8 cellular contexts compared by ENCODE assay signal in the genomic region with DNA sequence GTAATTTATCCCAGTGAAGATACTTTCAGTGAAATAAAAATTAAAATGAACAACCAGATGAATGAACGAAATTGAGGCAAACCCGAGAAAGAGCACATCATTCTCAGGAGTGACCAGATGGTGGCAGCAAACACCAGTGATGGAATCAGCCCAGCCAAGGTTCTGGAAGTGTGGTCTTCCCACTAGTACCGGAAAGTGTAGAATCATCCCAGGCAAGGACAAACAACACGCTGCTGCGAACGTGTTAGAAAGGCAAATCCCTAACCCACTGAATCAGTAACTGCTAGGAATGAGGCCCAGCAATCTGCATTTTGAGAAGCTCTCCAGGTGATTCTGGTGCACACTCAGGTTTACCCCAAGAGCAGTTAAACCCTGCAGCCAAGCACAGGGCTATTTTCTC. TPM values are rescaled to one million over a fixed set of nuclear protein-coding genes. Genes with fewer than 3 reads are reported as not detected.
DNase-seq lines count a peak whose midpoint lies in the region; ATAC-seq and TF ChIP-seq lines count a peak whose summit lies in the region.

No MANE protein-coding gene starts in this region.

- DNase-seq in activated naive CD4-positive, alpha-beta T cell treated with Interleukin-2 at 50 U/mL for 16 hours = peak; percentile 20
- no peak for DNase-seq in activated naive CD4-positive, alpha-beta T cell (lab: John Stamatoyannopoulos, UW)
- DNase-seq in LHCN-M2 (ENCODE audit: low read depth) = peak; percentile 51
- peak; percentile 83 for DNase-seq in SK-N-SH
- peak; percentile 53 for DNase-seq in fibroblast of gingiva (ENCODE audit: low read depth)
- DNase-seq in activated T-cell treated with anti-CD3 and anti-CD28 coated beads, Interleukin-2, amount 50 U/mL, for 1 hour = no peak

- no peak overlapping the region for H3K27ac ChIP-seq in SK-N-SH (ENCODE audit: low read depth in 2 of 2, low read length in 1 of 2)
- no peak overlapping the region for H3K27ac ChIP-seq in neural cell (ENCODE audit: low read length)

- peaks cover 0 to 13% of the 10 kb centered on the region in 2 experiments; a peak in 1 of 4 replicates for H3K4me1 ChIP-seq in SK-N-SH (ENCODE audit: control insufficient read depth in 1 of 2, insufficient read depth in 2 of 2, low read depth in 1 of 2, low read length in 1 of 2)

- TF ChIP-seq RAD21 in SK-N-SH (IDR thresholded peaks at IDR 0.05; ENCODE audit: low read length) = peak; percentile 99
- TF ChIP-seq RAD21 in neural cell (conservative IDR thresholded peaks at IDR 0.05) = peak; percentile 96

- H3K4me3 ChIP-seq in SK-N-SH (ENCODE audit: low read depth in 2 of 2, low read length in 1 of 2) (no peak overlapping the region; a peak in 1 of 4 replicates), neural cell (ENCODE audit: low read length) (no peak overlapping the region)

- WGBS in SK-N-SH (ENCODE audit: low lambda C conversion rate) = 2% methylated on average over 6 of the region's 6 CpGs

- H3F3A ChIP-seq in SK-N-SH (replicated peaks; ENCODE audit: insufficient read depth) (no peaks in the 10 kb centered on the region), neural cell (ENCODE audit: insufficient read depth, low read length, poor library complexity, severe bottlenecking) (no peaks in the 10 kb centered on the region)

- H3K9me3 ChIP-seq in SK-N-SH (no peaks in the 10 kb centered on the region), neural cell (ENCODE audit: low read length) (no peaks in the 10 kb centered on the region)

- H3K36me3 ChIP-seq in SK-N-SH (replicated peaks in 1 of 2; ENCODE audit: control insufficient read depth in 1 of 2, insufficient read depth in 2 of 2, low read length in 1 of 2) = no peaks in the 10 kb centered on the region
- H3K36me3 ChIP-seq in neural cell (ENCODE audit: insufficient read depth, low read length) = no peaks in the 10 kb centered on the region

- no peak for TF ChIP-seq EP300 in SK-N-SH (IDR thresholded peaks at IDR 0.05; ENCODE audit: borderline replicate concordance in 1 of 2, low read depth in 1 of 2, low read length in 1 of 2)
- TF ChIP-seq EP300 in neural cell (conservative IDR thresholded peaks at IDR 0.05; ENCODE audit: poor library complexity, severe bottlenecking) = no peak

- no peaks in the 10 kb centered on the region for H3K27me3 ChIP-seq in SK-N-SH (ENCODE audit: insufficient read depth)
- H3K27me3 ChIP-seq in neural cell (ENCODE audit: insufficient read depth, low read depth, low read length) = peaks cover 3% of the 10 kb centered on the region

- H3K9me2 ChIP-seq in SK-N-SH (no peaks in the 10 kb centered on the region), neural cell (ENCODE audit: insufficient read depth, low read length) (no peaks in the 10 kb centered on the region)

- CTCF ChIA-PET in SK-N-SH (lab: Yijun Ruan, JAX) = interaction anchor here (0.6 to 4.0 kb wide), 41 partner anchors 8 to 1286 kb away, joined by 3 to 36 read pairs (median 4); a partner anchor contains a TSS

- no peak overlapping the region for H3K9ac ChIP-seq in SK-N-SH
- no peak overlapping the region for H3K9ac ChIP-seq in neural cell (ENCODE audit: low read length)

- H2AFZ ChIP-seq in SK-N-SH (ENCODE audit: low read depth) (no peak overlapping the region), neural cell (ENCODE audit: low read depth, low read length) (no peak overlapping the region)

- TF ChIP-seq CTCF in SK-N-SH (IDR thresholded peaks at IDR 0.05) (peak; percentile 91), neural cell (IDR thresholded peaks at IDR 0.05; ENCODE audit: poor library complexity, severe bottlenecking) (peak; percentile 95)

- H3K79me2 ChIP-seq in SK-N-SH (ENCODE audit: insufficient read depth) = no peaks in the 10 kb centered on the region
- H3K79me2 ChIP-seq in neural cell (replicated peaks; ENCODE audit: insufficient read depth, low read length) = no peaks in the 10 kb centered on the region

- ATAC-seq in HG03571 (IDR thresholded peaks at IDR 0.05; ENCODE audit: unreplicated experiment) = no peak

- H3K4me2 ChIP-seq in SK-N-SH (no peak overlapping the region), neural cell (ENCODE audit: low read length) (no peak overlapping the region)

- POLR2A ChIA-PET in SK-N-SH (lab: Yijun Ruan, JAX) = interaction anchor here (0.8 to 2.5 kb wide), 2 partner anchors 11 to 15 kb away, joined by 4 to 7 read pairs; a partner anchor contains a TSS

- no peaks in the 10 kb centered on the region for H4K20me1 ChIP-seq in SK-N-SH (ENCODE audit: insufficient read depth)
- H4K20me1 ChIP-seq in neural cell (ENCODE audit: insufficient read depth) = no peaks in the 10 kb centered on the region

TF ChIP-seq in SK-N-SH, 30 proteins besides CTCF, POLR2A, EP300 and RAD21:
- TF ChIP-seq POLR2AphosphoS5 (IDR thresholded peaks at IDR 0.05; ENCODE audit: low read depth, low read length) (no peak), CHD2 (IDR thresholded peaks at IDR 0.05; ENCODE audit: low read length, partially characterized antibody) (no peak), TAF1 (IDR thresholded peaks at IDR 0.05; ENCODE audit: borderline replicate concordance, low read depth, low read length) (no peak), RCOR1 (IDR thresholded peaks at IDR 0.05; ENCODE audit: low read length) (peak; percentile 38; the same call in 1 of the 2 replicates), SMC3 (IDR thresholded peaks at IDR 0.05; ENCODE audit: low read depth, low read length) (peak; percentile 83), TEAD4 (IDR thresholded peaks at IDR 0.05; ENCODE audit: borderline replicate concordance, insufficient read depth) (no peak), JUND (IDR thresholded peaks at IDR 0.05) (no peak)

TF ChIP-seq in neural cell, 6 proteins besides CTCF, POLR2A, EP300 and RAD21:
- TF ChIP-seq POLR2AphosphoS5 (IDR thresholded peaks at IDR 0.05) (no peak), MXI1 (conservative IDR thresholded peaks at IDR 0.05; ENCODE audit: poor library complexity, severe bottlenecking) (no peak), SMC3 (conservative IDR thresholded peaks at IDR 0.05; ENCODE audit: poor library complexity) (peak; percentile 87), EZH2 (IDR thresholded peaks at IDR 0.05; ENCODE audit: borderline replicate concordance, insufficient read depth, low read length, poor library complexity, severe bottlenecking) (no peak), TAF1 (IDR thresholded peaks at IDR 0.05; ENCODE audit: low read depth) (no peak)
- TF ChIP-seq, protein P1, sequence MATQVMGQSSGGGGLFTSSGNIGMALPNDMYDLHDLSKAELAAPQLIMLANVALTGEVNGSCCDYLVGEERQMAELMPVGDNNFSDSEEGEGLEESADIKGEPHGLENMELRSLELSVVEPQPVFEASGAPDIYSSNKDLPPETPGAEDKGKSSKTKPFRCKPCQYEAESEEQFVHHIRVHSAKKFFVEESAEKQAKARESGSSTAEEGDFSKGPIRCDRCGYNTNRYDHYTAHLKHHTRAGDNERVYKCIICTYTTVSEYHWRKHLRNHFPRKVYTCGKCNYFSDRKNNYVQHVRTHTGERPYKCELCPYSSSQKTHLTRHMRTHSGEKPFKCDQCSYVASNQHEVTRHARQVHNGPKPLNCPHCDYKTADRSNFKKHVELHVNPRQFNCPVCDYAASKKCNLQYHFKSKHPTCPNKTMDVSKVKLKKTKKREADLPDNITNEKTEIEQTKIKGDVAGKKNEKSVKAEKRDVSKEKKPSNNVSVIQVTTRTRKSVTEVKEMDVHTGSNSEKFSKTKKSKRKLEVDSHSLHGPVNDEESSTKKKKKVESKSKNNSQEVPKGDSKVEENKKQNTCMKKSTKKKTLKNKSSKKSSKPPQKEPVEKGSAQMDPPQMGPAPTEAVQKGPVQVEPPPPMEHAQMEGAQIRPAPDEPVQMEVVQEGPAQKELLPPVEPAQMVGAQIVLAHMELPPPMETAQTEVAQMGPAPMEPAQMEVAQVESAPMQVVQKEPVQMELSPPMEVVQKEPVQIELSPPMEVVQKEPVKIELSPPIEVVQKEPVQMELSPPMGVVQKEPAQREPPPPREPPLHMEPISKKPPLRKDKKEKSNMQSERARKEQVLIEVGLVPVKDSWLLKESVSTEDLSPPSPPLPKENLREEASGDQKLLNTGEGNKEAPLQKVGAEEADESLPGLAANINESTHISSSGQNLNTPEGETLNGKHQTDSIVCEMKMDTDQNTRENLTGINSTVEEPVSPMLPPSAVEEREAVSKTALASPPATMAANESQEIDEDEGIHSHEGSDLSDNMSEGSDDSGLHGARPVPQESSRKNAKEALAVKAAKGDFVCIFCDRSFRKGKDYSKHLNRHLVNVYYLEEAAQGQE (IDR thresholded peaks at IDR 0.05; ENCODE audit: borderline replicate concordance) = no peak

RNA-seq across cellular contexts. Expression of a gene that starts 15.5 kb away (rescaled TPM):
- total RNA-seq in LHCN-M2 (2014; rRNA removed) = not detected in 2 replicates
- polyA plus RNA-seq in LHCN-M2 (2012) = not detected
- polyA plus RNA-seq in SK-N-SH (2012; rRNA removed) (1.7 TPM in 2 replicates), neural cell (not detected in 2 replicates)
- polyA plus RNA-seq in SK-N-SH (2012; cell fraction: cytosol; rRNA removed) = 0.84 and 1.6 TPM in 2 replicates
- polyA plus RNA-seq in SK-N-SH (2012; cell fraction: nucleus; rRNA removed) = 1.1 and 1.4 TPM in 2 replicates
- not detected in 2 replicates for polyA minus RNA-seq in neural cell

RNA-seq across cellular contexts. Expression of a gene that starts 19.2 kb away (rescaled TPM):
- not detected in 2 replicates for total RNA-seq in LHCN-M2 (2014; rRNA removed)
- polyA plus RNA-seq in LHCN-M2 (2012) = not detected
- polyA plus RNA-seq in SK-N-SH (2012; rRNA removed) (0.08 TPM in 1 of 2 replicates, not detected in the other), neural cell (not detected in 2 replicates)
- polyA plus RNA-seq in SK-N-SH (2012; cell fraction: cytosol; rRNA removed) = not detected in 2 replicates
- polyA plus RNA-seq in SK-N-SH (2012; cell fraction: nucleus; rRNA removed) = 0.08 TPM in 1 of 2 replicates, not detected in the other
- polyA minus RNA-seq in neural cell = not detected in 2 replicates

RNA-seq across cellular contexts. Expression of a gene that starts 55.7 kb away (rescaled TPM):
- total RNA-seq in LHCN-M2 (2014; rRNA removed) = 6.3 and 7.3 TPM in 2 replicates
- polyA plus RNA-seq in LHCN-M2 (2012) = 8.8 TPM
- 4.5 and 6.2 TPM in 2 replicates for polyA plus RNA-seq in SK-N-SH (2012; rRNA removed)
- polyA plus RNA-seq in SK-N-SH (2012; cell fraction: cytosol; rRNA removed) = 5.3 and 5.4 TPM in 2 replicates
- 7.9 and 12.0 TPM in 2 replicates for polyA plus RNA-seq in SK-N-SH (2012; cell fraction: nucleus; rRNA removed)
- 13.9 and 16.8 TPM in 2 replicates for polyA plus RNA-seq in neural cell
- polyA minus RNA-seq in neural cell = 58.4 and 63.1 TPM in 2 replicates

Comparison
In these comparisons a context has a peak if more than half of its experiments do, and no peak if none do; other contexts are left out.
1. DNase-seq: peak in activated naive CD4-positive, alpha-beta T cell treated with Interleukin-2 at 50 U/mL for 16 hours (single experiment), LHCN-M2 (single experiment), SK-N-SH (single experiment) and fibroblast of gingiva (single experiment); none in activated naive CD4-positive, alpha-beta T cell (0 of 4) and activated T-cell treated with anti-CD3 and anti-CD28 coated beads, Interleukin-2, amount 50 U/mL, for 1 hour (single experiment).